Comparison of ENCODE assay signal across 14 cellular contexts in the genomic region with DNA sequence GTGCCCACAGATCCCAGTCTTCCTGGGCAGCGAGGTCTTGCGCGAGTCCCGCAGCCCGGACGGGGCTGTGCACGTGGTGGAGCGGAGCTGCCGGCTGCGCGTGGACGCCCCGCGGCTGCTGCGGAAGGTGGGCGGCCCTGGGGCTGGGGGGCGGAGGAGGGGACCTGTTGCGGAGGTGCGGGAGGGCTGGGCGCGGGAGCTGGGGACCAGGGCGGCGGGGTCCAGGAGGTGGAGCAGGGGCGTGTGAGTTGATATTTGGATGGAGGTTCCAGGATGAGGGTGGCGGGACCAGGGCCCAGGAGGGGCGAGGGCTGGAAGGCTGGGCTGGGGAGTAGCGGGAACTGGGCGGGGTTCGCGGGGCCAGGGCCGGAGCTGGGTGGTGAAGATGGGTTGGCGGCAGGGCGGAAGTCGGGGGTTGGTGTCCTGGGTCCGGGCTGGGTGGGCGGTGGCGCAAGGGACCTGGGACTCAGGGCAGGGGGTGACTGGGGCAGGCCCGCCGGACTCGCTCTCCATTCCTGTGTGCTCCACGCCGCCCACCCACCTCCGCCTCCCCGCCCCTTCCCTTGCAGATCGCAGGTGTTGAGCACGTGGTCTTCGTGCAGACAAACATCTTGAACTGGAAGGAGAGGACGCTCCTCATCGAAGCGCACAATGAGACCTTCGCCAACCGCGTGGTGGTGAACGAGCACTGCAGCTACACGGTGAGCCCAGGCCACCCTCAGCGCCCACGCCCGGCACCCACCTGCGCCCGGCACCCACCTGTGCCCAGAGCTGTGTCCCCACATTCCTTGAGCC. TPM values are rescaled to one million over a fixed set of nuclear protein-coding genes. Genes with fewer than 3 reads are reported as not detected.
A peak's percentile ranks its signal among the peaks of the same experiment; 100 is the strongest.
DNase-seq lines count a peak whose midpoint lies in the region; ATAC-seq and TF ChIP-seq lines count a peak whose summit lies in the region.
"Had no signal": no experiment of that assay in that cellular context is flagged by ENCODE, and none has a peak within 500 bp of the region (broad histone marks: within the 10 kb centered on the region; RNA-seq: fewer than 3 reads in every experiment).

No MANE protein-coding gene starts in this region.

- no peaks in the 10 kb centered on the region for H3K36me3 ChIP-seq in neural progenitor cell
- H3K36me3 ChIP-seq: BLaER1 treated with 17β-estradiol and CSF1 and Interleukin-3, amounts not matched to agents 10 nM and 100 nM had no signal

- peak overlapping the region; percentile 70 for H3K4me3 Mint-ChIP-seq in neural progenitor cell

- no peaks in the 10 kb centered on the region for H3K4me1 Mint-ChIP-seq in neural progenitor cell

- no peaks in the 10 kb centered on the region for H4K20me1 ChIP-seq in neural progenitor cell (ENCODE audit: low read depth)
- H4K20me1 ChIP-seq: BLaER1 treated with 17β-estradiol and CSF1 and Interleukin-3, amounts not matched to agents 10 nM and 100 nM had no signal

- H3K79me2 ChIP-seq in neural progenitor cell (ENCODE audit: low read depth), result no peaks in the 10 kb centered on the region

- H3K4me2 ChIP-seq in neural progenitor cell, result peak overlapping the region; percentile 94
- H3K4me2 ChIP-seq: BLaER1 treated with 17β-estradiol and CSF1 and Interleukin-3, amounts not matched to agents 10 nM and 100 nM had no signal

- TF ChIP-seq RAD21 in Ishikawa (IDR thresholded peaks at IDR 0.05; ENCODE audit: low read depth), result no peak

- peaks cover 7% of the 10 kb centered on the region for H3F3A ChIP-seq in neural progenitor cell (ENCODE audit: low read depth)

- H3K27ac ChIP-seq in foreskin keratinocyte (no peak overlapping the region), neural progenitor cell (no peak overlapping the region)
- H3K27ac ChIP-seq: BLaER1 treated with 17β-estradiol and CSF1 and Interleukin-3, amounts not matched to agents 10 nM and 100 nM had no signal

- TF ChIP-seq CTCF in foreskin keratinocyte (conservative IDR thresholded peaks at IDR 0.05) (no peak), neural progenitor cell (IDR thresholded peaks at IDR 0.05) (no peak)

- H3K4me3 ChIP-seq in neural progenitor cell, result peak overlapping the region; percentile 51
- H3K4me3 ChIP-seq: BLaER1 treated with 17β-estradiol and CSF1 and Interleukin-3, amounts not matched to agents 10 nM and 100 nM had no signal

- TF ChIP-seq EP300 in Ishikawa (IDR thresholded peaks at IDR 0.05; ENCODE audit: borderline replicate concordance), result no peak

- peaks cover 8% of the 10 kb centered on the region for H3K9me3 Mint-ChIP-seq in neural progenitor cell

- no peaks in the 10 kb centered on the region for H3K4me1 ChIP-seq in foreskin keratinocyte
- no peaks in the 10 kb centered on the region for H3K4me1 ChIP-seq in neural progenitor cell
- H3K4me1 ChIP-seq: BLaER1 treated with 17β-estradiol and CSF1 and Interleukin-3, amounts not matched to agents 10 nM and 100 nM had no signal

- H3K27ac Mint-ChIP-seq in neural progenitor cell, result no peak overlapping the region

- H3K27me3 ChIP-seq in foreskin keratinocyte, result peaks cover 38% of the 10 kb centered on the region
- H3K27me3 ChIP-seq in neural progenitor cell, result peaks cover 57% of the 10 kb centered on the region

- peak; percentile 31 for ATAC-seq in foreskin keratinocyte

- peaks cover 43% of the 10 kb centered on the region for H3K27me3 Mint-ChIP-seq in neural progenitor cell (ENCODE audit: insufficient read depth, low read depth)

- H3K36me3 Mint-ChIP-seq in neural progenitor cell, result no peaks in the 10 kb centered on the region

- H2AFZ ChIP-seq in neural progenitor cell (replicated peaks), result peak overlapping the region; percentile 100

- no peaks in the 10 kb centered on the region for H3K9me3 ChIP-seq in neural progenitor cell (ENCODE audit: low read depth)
- H3K9me3 ChIP-seq: BLaER1 treated with 17β-estradiol and CSF1 and Interleukin-3, amounts not matched to agents 10 nM and 100 nM had no signal

- no peak overlapping the region for H3K9ac ChIP-seq in neural progenitor cell
- H3K9ac ChIP-seq: BLaER1 treated with 17β-estradiol and CSF1 and Interleukin-3, amounts not matched to agents 10 nM and 100 nM had no signal

- peak; percentile 51 for DNase-seq in DMS53 (lab: John Stamatoyannopoulos, UW)
- no peak for DNase-seq in foreskin keratinocyte
- peak; percentile 40 for DNase-seq in neural progenitor cell (ENCODE audit: low spot score)
- no peak for DNase-seq in cerebellar nuclear complex (lab: John Stamatoyannopoulos, UW)
- DNase-seq in putamen (ENCODE audit: low spot score), result no peak
- no peak for DNase-seq in activated T-cell treated with anti-CD3 and anti-CD28 coated beads for 4 hours
- DNase-seq in NCI-H1092 (lab: John Stamatoyannopoulos, UW), result no peak
- DNase-seq: activated naive CD4-positive, alpha-beta T cell treated with anti-CD3 and anti-CD28 coated beads, Interleukin-2, amount 50 U/mL, for 16 hours; cortex of kidney; NCI-H226; occipital lobe; T-helper 9 cell had no signal

TF ChIP-seq in Ishikawa, 13 proteins besides CTCF, POLR2A, EP300 and RAD21:
- TF ChIP-seq REST (IDR thresholded peaks at IDR 0.05; ENCODE audit: low read depth) (no peak), MAX (IDR thresholded peaks at IDR 0.05) (peak; percentile 88)
- TF ChIP-seq, protein P1, sequence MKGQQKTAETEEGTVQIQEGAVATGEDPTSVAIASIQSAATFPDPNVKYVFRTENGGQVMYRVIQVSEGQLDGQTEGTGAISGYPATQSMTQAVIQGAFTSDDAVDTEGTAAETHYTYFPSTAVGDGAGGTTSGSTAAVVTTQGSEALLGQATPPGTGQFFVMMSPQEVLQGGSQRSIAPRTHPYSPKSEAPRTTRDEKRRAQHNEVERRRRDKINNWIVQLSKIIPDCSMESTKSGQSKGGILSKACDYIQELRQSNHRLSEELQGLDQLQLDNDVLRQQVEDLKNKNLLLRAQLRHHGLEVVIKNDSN (IDR thresholded peaks at IDR 0.05), result peak; percentile 42; the same call in 1 of the 2 replicates

RNA-seq across cellular contexts. Expression of gene SEC14L5, which starts 29.6 kb away (rescaled TPM):
- 0.03 TPM in 1 of 2 replicates, not detected in the other for total RNA-seq in foreskin keratinocyte
- polyA plus RNA-seq in foreskin keratinocyte, result not detected in 2 replicates
- 0.41 and 0.65 TPM in 2 replicates for total RNA-seq in neural progenitor cell (ENCODE audit: low replicate concordance)

RNA-seq across cellular contexts. Expression of gene NAGPA, which starts 46.0 kb away (rescaled TPM):
- 11.0 and 12.3 TPM in 2 replicates for total RNA-seq in foreskin keratinocyte
- 10.9 and 11.0 TPM in 2 replicates for polyA plus RNA-seq in foreskin keratinocyte
- 3.3 and 19.9 TPM in 2 replicates for total RNA-seq in neural progenitor cell (ENCODE audit: low replicate concordance)

RNA-seq across cellular contexts. Expression of gene PPL, which starts 50.8 kb away (rescaled TPM):
- total RNA-seq in foreskin keratinocyte (33.4 and 41.5 TPM in 2 replicates), neural progenitor cell (ENCODE audit: low replicate concordance) (1.0 and 2.8 TPM in 2 replicates)
- polyA plus RNA-seq in foreskin keratinocyte, result 14.0 and 16.4 TPM in 2 replicates

Comparison
In these comparisons a context has a peak if more than half of its experiments do, and no peak if none do; other contexts are left out.
1. DNase-seq: peak in DMS53 (single experiment) and neural progenitor cell (single experiment); none in foreskin keratinocyte (0 of 2), cerebellar nuclear complex (0 of 2), putamen (single experiment), activated T-cell treated with anti-CD3 and anti-CD28 coated beads for 4 hours (single experiment) and NCI-H1092 (single experiment).